ENCODE assay signal across 8 cellular contexts in the genomic region with DNA sequence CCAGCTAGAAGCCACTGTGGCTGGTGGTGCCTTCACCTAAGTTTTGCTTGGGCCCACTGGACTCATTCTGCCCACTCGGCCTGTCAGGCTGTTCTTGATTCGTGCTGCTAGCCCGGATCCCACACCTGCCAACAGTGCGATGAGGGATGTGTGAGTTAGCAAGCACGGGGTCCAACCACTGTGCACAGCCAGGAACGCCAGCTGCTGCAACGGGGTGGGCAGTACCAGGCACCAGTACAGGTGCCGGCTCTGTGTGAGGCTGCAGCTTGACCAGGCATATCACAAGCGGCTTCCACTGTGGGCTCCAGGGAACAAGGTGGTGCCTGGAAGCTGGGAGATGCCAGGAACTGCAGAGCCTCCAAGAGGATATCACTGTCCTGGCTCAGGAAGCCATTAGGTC.
"Had no signal": no experiment of that assay in that cellular context is flagged by ENCODE, and none has a peak within 500 bp of the region (broad histone marks: within the 10 kb centered on the region; RNA-seq: fewer than 3 reads in every experiment).

No MANE protein-coding gene starts in this region.

- H3K4me3 ChIP-seq: GM23248, HAP-1 had no signal

- H3K4me1 ChIP-seq: HAP-1 had no signal

- H3K9me3 ChIP-seq: HAP-1 had no signal

- H3K27ac Mint-ChIP-seq: IgD-negative memory B cell had no signal

- FAIRE-seq: HepG2 had no signal

- H3K9me3 Mint-ChIP-seq: HFFc6 had no signal

- H3K36me3 Mint-ChIP-seq: IgD-negative memory B cell had no signal

- ATAC-seq: HCT116, HepG2 had no signal

- H3K36me3 ChIP-seq: HAP-1 had no signal

- H3K27me3 Mint-ChIP-seq: IgD-negative memory B cell had no signal

- H3K9ac ChIP-seq: GM23248 had no signal

- H3K27ac ChIP-seq: GM23248 had no signal

- DNase-seq: GOT3, H7 had no signal

- H3K4me3 Mint-ChIP-seq: HFFc6, IgD-negative memory B cell had no signal

- H3K4me1 Mint-ChIP-seq: IgD-negative memory B cell had no signal
